Comparison of ENCODE assay signal across 1 cellular context in the genomic region with DNA sequence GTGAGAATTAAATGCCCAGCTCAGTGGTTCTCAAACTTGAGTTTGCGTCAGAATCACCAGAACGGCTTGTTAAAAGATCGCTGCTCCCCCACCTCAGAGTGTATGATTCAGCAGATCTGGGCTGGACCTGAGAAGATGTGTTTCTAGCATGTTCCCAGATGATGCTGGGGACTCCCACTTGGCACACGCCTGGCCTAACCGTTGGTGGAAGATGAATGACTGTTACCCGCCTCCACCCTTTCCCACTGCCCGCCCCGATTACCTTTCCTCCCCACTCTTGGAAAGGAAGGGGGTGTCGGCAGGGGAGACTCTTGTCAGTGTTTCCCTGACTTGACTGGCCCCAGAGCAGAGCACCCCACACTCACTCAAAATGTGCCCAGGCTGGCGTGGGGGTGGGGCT.
A peak's percentile ranks its signal among the peaks of the same experiment; 100 is the strongest.
TF ChIP-seq lines count a peak whose summit lies in the region.

No MANE protein-coding gene starts in this region.

TF ChIP-seq in K562, 482 proteins besides CTCF, POLR2A, EP300 and RAD21:
- no peak for TF ChIP-seq HIVEP1 (CRISPR knock-in tag; IDR thresholded peaks at IDR 0.05)
- TF ChIP-seq ZNF551 (CRISPR knock-in tag; IDR thresholded peaks at IDR 0.05): no peak
- peak; percentile 33; the same call in 1 of the 2 replicates for TF ChIP-seq MAFF (IDR thresholded peaks at IDR 0.05; ENCODE audit: low read length)
- TF ChIP-seq, protein P1, sequence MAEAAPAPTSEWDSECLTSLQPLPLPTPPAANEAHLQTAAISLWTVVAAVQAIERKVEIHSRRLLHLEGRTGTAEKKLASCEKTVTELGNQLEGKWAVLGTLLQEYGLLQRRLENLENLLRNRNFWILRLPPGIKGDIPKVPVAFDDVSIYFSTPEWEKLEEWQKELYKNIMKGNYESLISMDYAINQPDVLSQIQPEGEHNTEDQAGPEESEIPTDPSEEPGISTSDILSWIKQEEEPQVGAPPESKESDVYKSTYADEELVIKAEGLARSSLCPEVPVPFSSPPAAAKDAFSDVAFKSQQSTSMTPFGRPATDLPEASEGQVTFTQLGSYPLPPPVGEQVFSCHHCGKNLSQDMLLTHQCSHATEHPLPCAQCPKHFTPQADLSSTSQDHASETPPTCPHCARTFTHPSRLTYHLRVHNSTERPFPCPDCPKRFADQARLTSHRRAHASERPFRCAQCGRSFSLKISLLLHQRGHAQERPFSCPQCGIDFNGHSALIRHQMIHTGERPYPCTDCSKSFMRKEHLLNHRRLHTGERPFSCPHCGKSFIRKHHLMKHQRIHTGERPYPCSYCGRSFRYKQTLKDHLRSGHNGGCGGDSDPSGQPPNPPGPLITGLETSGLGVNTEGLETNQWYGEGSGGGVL (CRISPR knock-in tag; IDR thresholded peaks at IDR 0.05): no peak
- peak; percentile 86 for TF ChIP-seq NFE2 (IDR thresholded peaks at IDR 0.05; ENCODE audit: low read depth)
- TF ChIP-seq, protein P2, sequence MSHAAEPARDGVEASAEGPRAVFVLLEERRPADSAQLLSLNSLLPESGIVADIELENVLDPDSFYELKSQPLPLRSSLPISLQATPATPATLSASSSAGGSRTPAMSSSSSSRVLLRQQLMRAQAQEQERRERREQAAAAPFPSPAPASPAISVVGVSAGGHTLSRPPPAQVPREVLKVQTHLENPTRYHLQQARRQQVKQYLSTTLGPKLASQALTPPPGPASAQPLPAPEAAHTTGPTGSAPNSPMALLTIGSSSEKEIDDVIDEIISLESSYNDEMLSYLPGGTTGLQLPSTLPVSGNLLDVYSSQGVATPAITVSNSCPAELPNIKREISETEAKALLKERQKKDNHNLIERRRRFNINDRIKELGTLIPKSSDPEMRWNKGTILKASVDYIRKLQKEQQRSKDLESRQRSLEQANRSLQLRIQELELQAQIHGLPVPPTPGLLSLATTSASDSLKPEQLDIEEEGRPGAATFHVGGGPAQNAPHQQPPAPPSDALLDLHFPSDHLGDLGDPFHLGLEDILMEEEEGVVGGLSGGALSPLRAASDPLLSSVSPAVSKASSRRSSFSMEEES (CRISPR knock-in tag; IDR thresholded peaks at IDR 0.05): no peak
- peak; percentile 84 for TF ChIP-seq C11orf30 (IDR thresholded peaks at IDR 0.05; ENCODE audit: low read depth)
- TF ChIP-seq MAFK (IDR thresholded peaks at IDR 0.05; ENCODE audit: low read length): peak; percentile 69
- TF ChIP-seq ZNF316 (IDR thresholded peaks at IDR 0.05): peak; percentile 77
- peak; percentile 74 for TF ChIP-seq MAFG (tag; conservative IDR thresholded peaks at IDR 0.05)
- peak; percentile 45 to 49 for TF ChIP-seq NRF1 (conservative IDR thresholded peaks at IDR 0.05 in 1 of 2, IDR thresholded peaks at IDR 0.05 in 1 of 2)
